ENCODE assay signal across 10 cellular contexts in the genomic region with DNA sequence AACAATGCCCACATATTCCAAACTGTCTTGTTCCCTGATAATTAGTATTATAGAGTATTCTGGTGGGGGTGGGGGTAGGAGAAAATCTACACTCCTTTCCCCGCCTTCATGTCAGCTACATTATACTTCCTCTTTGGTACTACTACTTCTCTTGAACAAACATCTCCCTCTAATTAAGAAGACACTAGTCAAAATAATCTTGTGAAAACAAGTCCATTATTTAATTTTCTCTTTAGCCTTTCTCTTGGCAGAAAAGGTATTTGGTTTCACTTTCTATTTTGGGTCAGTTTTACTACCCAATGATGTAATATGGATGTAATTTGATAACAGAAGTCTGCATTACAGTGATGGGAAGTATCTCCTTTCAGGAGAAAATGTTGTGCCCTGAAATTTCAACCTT. TPM values are rescaled to one million over a fixed set of nuclear protein-coding genes. Genes with fewer than 3 reads are reported as not detected.
DNase-seq lines count a peak whose midpoint lies in the region; ATAC-seq and TF ChIP-seq lines count a peak whose summit lies in the region.
"Had no signal": no experiment of that assay in that cellular context is flagged by ENCODE, and none has a peak within 500 bp of the region (broad histone marks: within the 10 kb centered on the region; RNA-seq: fewer than 3 reads in every experiment).

No MANE protein-coding gene starts in this region.

- H3K9me3 ChIP-seq in HCT116 (ENCODE audit: control insufficient read depth in 1 of 2, insufficient read depth in 1 of 2, low read depth in 1 of 2, low read length in 2 of 2) (no peaks in the 10 kb centered on the region), SK-N-SH (no peaks in the 10 kb centered on the region)

- H3K4me1 ChIP-seq in HCT116 (ENCODE audit: control insufficient read depth in 1 of 2, insufficient read depth in 2 of 2, low read length in 2 of 2) (peaks cover 4 to 6% of the 10 kb centered on the region in 2 experiments; a peak in 3 of 4 replicates), SK-N-SH (ENCODE audit: control insufficient read depth in 1 of 2, insufficient read depth in 2 of 2, low read depth in 1 of 2, low read length in 1 of 2) (no peaks in the 10 kb centered on the region; a peak in 1 of 4 replicates)
- H3K4me1 ChIP-seq: ascending aorta had no signal

- H3K9ac ChIP-seq in HCT116 (ENCODE audit: low read length) (no peak overlapping the region), SK-N-SH (no peak overlapping the region)

- H3K36me3 ChIP-seq in HCT116 (ENCODE audit: control insufficient read depth in 1 of 2, insufficient read depth in 2 of 2, low read length in 2 of 2) (no peaks in the 10 kb centered on the region), SK-N-SH (replicated peaks in 1 of 2; ENCODE audit: control insufficient read depth in 1 of 2, insufficient read depth in 2 of 2, low read length in 1 of 2) (no peaks in the 10 kb centered on the region)
- H3K36me3 ChIP-seq: ascending aorta had no signal

- H3K9me2 ChIP-seq in HCT116 (ENCODE audit: insufficient read depth) (no peaks in the 10 kb centered on the region), SK-N-SH (no peaks in the 10 kb centered on the region)

- intact Hi-C loops in HCT116 (cut with micrococcal nuclease), result no loop called here

- TF ChIP-seq RAD21 in HCT116 (IDR thresholded peaks at IDR 0.05; ENCODE audit: low read depth), result 0 out of 2 replicates have a peak, but pooled peaks have one; percentile 8
- TF ChIP-seq RAD21 in SK-N-SH (IDR thresholded peaks at IDR 0.05; ENCODE audit: low read length), result no peak

- RAD21 ChIA-PET in HCT116 (lab: Charles Lee; ENCODE audit: low non-redundant PET in 1 of 2, low total read pairs in 2 of 2, uncharacterized antibody in 2 of 2, unreplicated experiment in 2 of 2), result no interaction called here

- H3K79me2 ChIP-seq in HCT116 (ENCODE audit: insufficient read depth, low read length) (no peaks in the 10 kb centered on the region), SK-N-SH (ENCODE audit: insufficient read depth) (no peaks in the 10 kb centered on the region)

- CTCF ChIA-PET in AG04449 (lab: Yijun Ruan, JAX) (no interaction called here), HCT116 (lab: Charles Lee) (no interaction called here), SK-N-SH (lab: Yijun Ruan, JAX) (no interaction called here)

- DNase-seq in AG04449 (ENCODE audit: low read depth, low spot score) (peak; percentile 21), HCT116 (ENCODE audit: low read depth, low spot score) (no peak), SK-N-SH (no peak), glomerular visceral epithelial cell (ENCODE audit: extremely low spot score) (peak; percentile 25), NK-92 (lab: John Stamatoyannopoulos, UW; ENCODE audit: unreplicated experiment) (no peak), CD1c-positive myeloid dendritic cell (ENCODE audit: extremely low spot score) (no peak), activated gamma-delta T cell treated with Interleukin-2 at 50 U/mL for 16 hours (no peak)
- DNase-seq: naive B cell had no signal

- H3K4me2 ChIP-seq in HCT116 (ENCODE audit: low read length), result peak overlapping the region; percentile 47
- peak overlapping the region; percentile 23 for H3K4me2 ChIP-seq in SK-N-SH

- H3K4me3 ChIP-seq in AG04449 (ENCODE audit: low read depth, low read length) (no peak overlapping the region; the same call in 1 of the 2 replicates), HCT116 (replicated peaks in 1 of 2; ENCODE audit: low read depth in 1 of 2, low read length in 2 of 2) (peak overlapping the region in 1 of 2 experiments; percentile 5; a peak in 1 of 4 replicates), SK-N-SH (ENCODE audit: low read depth in 2 of 2, low read length in 1 of 2) (peak overlapping the region; percentile 12 to 15; a peak in 2 of 4 replicates)

- POLR2A ChIA-PET in AG04449 (lab: Yijun Ruan, JAX) (interaction anchor here (0.7 kb wide), 1 partner anchor 293 kb away, joined by 4 read pairs; no protein-coding TSS in a partner anchor), HCT116 (lab: Charles Lee) (no interaction called here), SK-N-SH (lab: Yijun Ruan, JAX) (no interaction called here)

- H3K27me3 ChIP-seq in HCT116 (ENCODE audit: insufficient read depth, low read length) (no peaks in the 10 kb centered on the region), SK-N-SH (ENCODE audit: insufficient read depth) (no peaks in the 10 kb centered on the region)
- H3K27me3 ChIP-seq: ascending aorta had no signal

- no peak for ATAC-seq in HCT116
- no peak for ATAC-seq in GM18867 (IDR thresholded peaks at IDR 0.05; ENCODE audit: unreplicated experiment)

- H3K27ac ChIP-seq in HCT116 (ENCODE audit: low read depth, low read length) (no peak overlapping the region), SK-N-SH (ENCODE audit: low read depth in 2 of 2, low read length in 1 of 2) (peak overlapping the region in 1 of 2 experiments; percentile 27; a peak in 1 of 4 replicates)
- H3K27ac ChIP-seq: ascending aorta had no signal

- 65% methylated on average over 1 of the region's 1 CpG for WGBS in SK-N-SH (ENCODE audit: low lambda C conversion rate)

- no peak for TF ChIP-seq EP300 in SK-N-SH (IDR thresholded peaks at IDR 0.05; ENCODE audit: borderline replicate concordance in 1 of 2, low read depth in 1 of 2, low read length in 1 of 2)

- TF ChIP-seq CTCF in AG04449 (IDR thresholded peaks at IDR 0.05; ENCODE audit: insufficient read depth, low read length, missing control alignments) (no peak), HCT116 (IDR thresholded peaks at IDR 0.05 in 2 of 3, conservative IDR thresholded peaks at IDR 0.05 in 1 of 3; ENCODE audit: borderline replicate concordance in 1 of 3, insufficient read depth in 1 of 3, low read depth in 2 of 3, low read length in 2 of 3) (no peak), SK-N-SH (IDR thresholded peaks at IDR 0.05) (no peak)

- H4K20me1 ChIP-seq in HCT116 (ENCODE audit: insufficient read depth) (no peaks in the 10 kb centered on the region), SK-N-SH (ENCODE audit: insufficient read depth) (no peaks in the 10 kb centered on the region)

- no TSS peak for BruUV-seq in HCT116 (replicated peaks; lab: Mats Ljungman, UMichigan)

- no peak overlapping the region for H2AFZ ChIP-seq in HCT116 (ENCODE audit: low read depth, low read length, poor library complexity, severe bottlenecking)
- H2AFZ ChIP-seq in SK-N-SH (ENCODE audit: low read depth), result peak overlapping the region; percentile 83

- no peak for TF ChIP-seq POLR2A in HCT116 (IDR thresholded peaks at IDR 0.05; ENCODE audit: borderline replicate concordance, extremely low read depth, insufficient read depth, insufficient read length)

- H3F3A ChIP-seq in SK-N-SH (replicated peaks; ENCODE audit: insufficient read depth), result no peaks in the 10 kb centered on the region

TF ChIP-seq in HCT116, 20 proteins besides CTCF, POLR2A, EP300 and RAD21 (continues in another document):
- no peak for TF ChIP-seq SRF (IDR thresholded peaks at IDR 0.05; ENCODE audit: low read depth)

TF ChIP-seq in SK-N-SH, 30 proteins besides CTCF, POLR2A, EP300 and RAD21:
- no peak for TF ChIP-seq MXI1 (IDR thresholded peaks at IDR 0.05; ENCODE audit: low read depth, low read length)
- no peak for TF ChIP-seq RFX5 (IDR thresholded peaks at IDR 0.05; ENCODE audit: low read length)
- peak; percentile 15; the same call in 1 of the 2 replicates for TF ChIP-seq TEAD4 (IDR thresholded peaks at IDR 0.05; ENCODE audit: borderline replicate concordance, insufficient read depth)
- TF ChIP-seq, protein P1, sequence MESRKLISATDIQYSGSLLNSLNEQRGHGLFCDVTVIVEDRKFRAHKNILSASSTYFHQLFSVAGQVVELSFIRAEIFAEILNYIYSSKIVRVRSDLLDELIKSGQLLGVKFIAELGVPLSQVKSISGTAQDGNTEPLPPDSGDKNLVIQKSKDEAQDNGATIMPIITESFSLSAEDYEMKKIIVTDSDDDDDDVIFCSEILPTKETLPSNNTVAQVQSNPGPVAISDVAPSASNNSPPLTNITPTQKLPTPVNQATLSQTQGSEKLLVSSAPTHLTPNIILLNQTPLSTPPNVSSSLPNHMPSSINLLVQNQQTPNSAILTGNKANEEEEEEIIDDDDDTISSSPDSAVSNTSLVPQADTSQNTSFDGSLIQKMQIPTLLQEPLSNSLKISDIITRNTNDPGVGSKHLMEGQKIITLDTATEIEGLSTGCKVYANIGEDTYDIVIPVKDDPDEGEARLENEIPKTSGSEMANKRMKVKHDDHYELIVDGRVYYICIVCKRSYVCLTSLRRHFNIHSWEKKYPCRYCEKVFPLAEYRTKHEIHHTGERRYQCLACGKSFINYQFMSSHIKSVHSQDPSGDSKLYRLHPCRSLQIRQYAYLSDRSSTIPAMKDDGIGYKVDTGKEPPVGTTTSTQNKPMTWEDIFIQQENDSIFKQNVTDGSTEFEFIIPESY (IDR thresholded peaks at IDR 0.05; ENCODE audit: borderline replicate concordance, low read depth), result no peak
- no peak for TF ChIP-seq ELF1 (IDR thresholded peaks at IDR 0.05)
- TF ChIP-seq, protein P2, sequence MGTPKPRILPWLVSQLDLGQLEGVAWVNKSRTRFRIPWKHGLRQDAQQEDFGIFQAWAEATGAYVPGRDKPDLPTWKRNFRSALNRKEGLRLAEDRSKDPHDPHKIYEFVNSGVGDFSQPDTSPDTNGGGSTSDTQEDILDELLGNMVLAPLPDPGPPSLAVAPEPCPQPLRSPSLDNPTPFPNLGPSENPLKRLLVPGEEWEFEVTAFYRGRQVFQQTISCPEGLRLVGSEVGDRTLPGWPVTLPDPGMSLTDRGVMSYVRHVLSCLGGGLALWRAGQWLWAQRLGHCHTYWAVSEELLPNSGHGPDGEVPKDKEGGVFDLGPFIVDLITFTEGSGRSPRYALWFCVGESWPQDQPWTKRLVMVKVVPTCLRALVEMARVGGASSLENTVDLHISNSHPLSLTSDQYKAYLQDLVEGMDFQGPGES (IDR thresholded peaks at IDR 0.05; ENCODE audit: low read depth, low read length), result no peak
- TF ChIP-seq, protein P3, sequence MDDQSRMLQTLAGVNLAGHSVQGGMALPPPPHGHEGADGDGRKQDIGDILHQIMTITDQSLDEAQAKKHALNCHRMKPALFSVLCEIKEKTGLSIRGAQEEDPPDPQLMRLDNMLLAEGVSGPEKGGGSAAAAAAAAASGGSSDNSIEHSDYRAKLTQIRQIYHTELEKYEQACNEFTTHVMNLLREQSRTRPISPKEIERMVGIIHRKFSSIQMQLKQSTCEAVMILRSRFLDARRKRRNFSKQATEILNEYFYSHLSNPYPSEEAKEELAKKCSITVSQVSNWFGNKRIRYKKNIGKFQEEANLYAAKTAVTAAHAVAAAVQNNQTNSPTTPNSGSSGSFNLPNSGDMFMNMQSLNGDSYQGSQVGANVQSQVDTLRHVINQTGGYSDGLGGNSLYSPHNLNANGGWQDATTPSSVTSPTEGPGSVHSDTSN (IDR thresholded peaks at IDR 0.05), result no peak

RNA-seq across cellular contexts. Expression of a gene that starts 22.5 kb away (rescaled TPM):
- not detected for total RNA-seq in HCT116 (2021; ENCODE audit: unreplicated experiment)
- not detected in 2 replicates for polyA plus RNA-seq in HCT116 (2012)
- not detected in 2 replicates for polyA plus RNA-seq in SK-N-SH (2012; rRNA removed)
- not detected in 2 replicates for polyA plus RNA-seq in SK-N-SH (2012; cell fraction: cytosol; rRNA removed)
- not detected in 2 replicates for polyA plus RNA-seq in SK-N-SH (2012; cell fraction: nucleus; rRNA removed)
- total RNA-seq: ascending aorta had no signal

Comparison
In these comparisons a context has a peak if more than half of its experiments do, and no peak if none do; other contexts are left out.
1. DNase-seq: peak in AG04449 (single experiment) and glomerular visceral epithelial cell (single experiment); none in HCT116 (single experiment), SK-N-SH (single experiment), NK-92 (single experiment), CD1c-positive myeloid dendritic cell (single experiment) and activated gamma-delta T cell treated with Interleukin-2 at 50 U/mL for 16 hours (single experiment).